29 cellular contexts compared by ENCODE assay signal in genomic region chr1:244958593-244958992, GRCh38.
"Had no signal": no experiment of that assay in that cellular context is flagged by ENCODE, and none has a peak within 500 bp of the region (broad histone marks: within the 10 kb centered on the region; RNA-seq: fewer than 3 reads in every experiment).

No MANE protein-coding gene starts in this region.

- DNase-seq: activated B cell treated with CpG ODN at 0.5 μM for 24 hours; activated CD4-positive, alpha-beta memory T cell treated with anti-CD3 and anti-CD28 coated beads for 36 hours; activated CD4-positive, alpha-beta T cell treated with anti-CD3 and anti-CD28 coated beads for 4 hours; activated CD4-positive, alpha-beta T cell treated with anti-CD3 and anti-CD28 coated beads, Interleukin-2, amount 10 ng/mL, durations not matched to agents 24 days and 14 days; activated CD4-positive, alpha-beta T cell treated with anti-CD3 and anti-CD28 coated beads, Interleukin-2, amount 50 U/mL, for 1 hour; activated CD4-positive, alpha-beta T cell treated with anti-CD3 and anti-CD28 coated beads, Interleukin-2, amount 50 U/mL, for 4 hours; activated CD4-positive, CD25-positive, alpha-beta regulatory T cell treated with anti-CD3 and anti-CD28 coated beads, Interleukin-2, amount 50 U/mL, for 72 hours; activated CD8-positive, alpha-beta memory T cell treated with anti-CD3 and anti-CD28 coated beads, Interleukin-2, amount 50 U/mL, for 4 hours; activated CD8-positive, alpha-beta T cell treated with anti-CD3 and anti-CD28 coated beads for 36 hours; activated effector memory CD4-positive, alpha-beta T cell treated with anti-CD3 and anti-CD28 coated beads, Interleukin-2, amount 50 U/mL, for 16 hours; activated gamma-delta T cell treated with Interleukin-2 at 50 U/mL for 16 hours; activated naive CD4-positive, alpha-beta T cell; activated naive CD4-positive, alpha-beta T cell treated with anti-CD3 and anti-CD28 coated beads for 36 hours; activated naive CD4-positive, alpha-beta T cell treated with anti-CD3 and anti-CD28 coated beads, Interleukin-2, amount 50 U/mL, for 16 hours; activated naive CD8-positive, alpha-beta T cell treated with anti-CD3 and anti-CD28 coated beads for 36 hours; activated T-cell treated with anti-CD3 and anti-CD28 coated beads for 4 hours; activated T-cell treated with anti-CD3 and anti-CD28 coated beads, Interleukin-2, amount 50 U/mL, for 1 hour; activated T-cell treated with anti-CD3 and anti-CD28 coated beads, Interleukin-2, amount 50 U/mL, for 4 hours; activated T-cell treated with anti-CD3 and anti-CD28 coated beads, Interleukin-2, amount 50 U/mL, for 72 hours; adrenal gland; amniotic stem cell; aorta; body of pancreas; brain microvascular endothelial cell; central memory CD4-positive, alpha-beta T cell; T-helper 2 cell; T-helper 9 cell had no signal

- H3K4me3 ChIP-seq: adrenal gland, body of pancreas, breast epithelium had no signal

- H3K9me3 ChIP-seq: adrenal gland, body of pancreas, breast epithelium had no signal

- H3K36me3 ChIP-seq: adrenal gland, brain microvascular endothelial cell, breast epithelium had no signal

- H3K27ac ChIP-seq: adrenal gland, body of pancreas, brain microvascular endothelial cell, breast epithelium, VCaP had no signal

- H3K4me1 ChIP-seq: breast epithelium had no signal

- H3K27me3 ChIP-seq: adrenal gland, body of pancreas, brain microvascular endothelial cell, breast epithelium had no signal
